ENCODE assay signal across 2 cellular contexts in the genomic region with DNA sequence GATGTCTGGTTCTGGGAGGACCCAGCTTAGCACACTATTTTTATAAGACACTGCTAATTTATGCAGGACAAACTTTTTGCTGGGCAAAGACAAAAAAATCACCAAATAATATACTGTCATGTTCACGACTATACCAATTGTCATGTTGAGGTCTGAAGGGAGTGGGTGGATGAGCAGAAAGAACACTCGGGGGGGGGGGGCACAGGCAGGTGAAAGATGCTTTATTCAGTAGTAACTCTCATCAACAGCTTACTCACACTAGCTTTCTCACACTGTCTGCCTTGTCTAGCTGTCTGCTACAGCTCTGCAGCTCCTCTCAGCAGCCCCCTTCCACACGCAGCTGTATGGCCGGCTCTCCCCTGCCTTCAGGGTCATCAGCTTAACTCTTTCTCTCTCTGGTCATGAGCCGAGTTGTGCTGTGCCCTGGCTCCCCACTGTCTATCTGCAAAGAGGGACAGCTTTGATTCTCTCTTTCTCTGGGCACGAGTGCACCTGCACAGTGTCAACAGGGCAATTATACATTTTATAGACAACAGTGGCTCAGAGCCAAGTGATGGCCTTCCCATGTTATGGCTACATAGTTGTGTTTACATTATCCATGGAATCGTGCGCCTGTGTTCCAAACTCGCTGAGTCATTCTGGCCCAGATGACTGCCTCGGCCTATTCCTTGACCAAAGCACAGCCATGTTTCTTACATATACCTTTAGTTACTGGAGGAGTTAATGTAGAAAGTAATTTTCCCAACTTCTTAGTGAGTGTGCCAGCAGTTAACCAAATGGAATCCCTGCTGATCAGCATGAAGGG.
A peak's percentile ranks its signal among the peaks of the same experiment; 100 is the strongest.
TF ChIP-seq lines count a peak whose summit lies in the region.

No MANE protein-coding gene starts in this region.

TF ChIP-seq in HepG2, 621 proteins besides CTCF, POLR2A, EP300 and RAD21 (continues in another document):
- TF ChIP-seq ZBTB37 (CRISPR knock-in tag; IDR thresholded peaks at IDR 0.05) (no peak), FOXA3 (CRISPR knock-in tag; IDR thresholded peaks at IDR 0.05) (peak; percentile 34; the same call in 1 of the 2 replicates), NCOA5 (CRISPR knock-in tag; IDR thresholded peaks at IDR 0.05) (no peak), NR2F6 (IDR thresholded peaks at IDR 0.05) (no peak), NR2F6 (CRISPR knock-in tag; IDR thresholded peaks at IDR 0.05) (0 out of 2 replicates have a peak, but pooled peaks have one; percentile 9), ZNF451 (CRISPR knock-in tag; IDR thresholded peaks at IDR 0.05) (no peak), ZNF225 (CRISPR knock-in tag; IDR thresholded peaks at IDR 0.05) (no peak), SAP130 (CRISPR knock-in tag; IDR thresholded peaks at IDR 0.05; ENCODE audit: low read depth) (peak; percentile 42), MAFF (IDR thresholded peaks at IDR 0.05; ENCODE audit: low read depth, low read length) (peak; percentile 55), ZNF644 (CRISPR knock-in tag; IDR thresholded peaks at IDR 0.05; ENCODE audit: low read depth) (0 out of 2 replicates have a peak, but pooled peaks have one; percentile 58), KLF15 (CRISPR knock-in tag; IDR thresholded peaks at IDR 0.05; ENCODE audit: borderline replicate concordance) (no peak), FOXP1 (IDR thresholded peaks at IDR 0.05) (no peak), FOXP1 (CRISPR knock-in tag; IDR thresholded peaks at IDR 0.05) (0 out of 2 replicates have a peak, but pooled peaks have one; percentile 8), SALL1 (CRISPR knock-in tag; IDR thresholded peaks at IDR 0.05) (peak; percentile 46; the same call in 1 of the 2 replicates), RCOR2 (CRISPR knock-in tag; IDR thresholded peaks at IDR 0.05) (no peak), ZNF564 (CRISPR knock-in tag; IDR thresholded peaks at IDR 0.05) (no peak), CCDC6 (CRISPR knock-in tag; IDR thresholded peaks at IDR 0.05) (no peak), ZFP1 (CRISPR knock-in tag; IDR thresholded peaks at IDR 0.05) (no peak), KDM1A (CRISPR knock-in tag; IDR thresholded peaks at IDR 0.05) (no peak), ZNF354B (CRISPR knock-in tag; IDR thresholded peaks at IDR 0.05) (no peak), MEF2D (CRISPR knock-in tag; IDR thresholded peaks at IDR 0.05) (no peak), SMARCE1 (IDR thresholded peaks at IDR 0.05; ENCODE audit: borderline replicate concordance) (no peak), NFE2 (CRISPR knock-in tag; IDR thresholded peaks at IDR 0.05) (peak; percentile 79), HOXA9 (CRISPR knock-in tag; IDR thresholded peaks at IDR 0.05; ENCODE audit: borderline replicate concordance) (no peak)
- TF ChIP-seq, protein P1, sequence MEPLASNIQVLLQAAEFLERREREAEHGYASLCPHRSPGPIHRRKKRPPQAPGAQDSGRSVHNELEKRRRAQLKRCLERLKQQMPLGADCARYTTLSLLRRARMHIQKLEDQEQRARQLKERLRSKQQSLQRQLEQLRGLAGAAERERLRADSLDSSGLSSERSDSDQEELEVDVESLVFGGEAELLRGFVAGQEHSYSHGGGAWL (CRISPR knock-in tag; IDR thresholded peaks at IDR 0.05): no peak
- TF ChIP-seq, protein P2, sequence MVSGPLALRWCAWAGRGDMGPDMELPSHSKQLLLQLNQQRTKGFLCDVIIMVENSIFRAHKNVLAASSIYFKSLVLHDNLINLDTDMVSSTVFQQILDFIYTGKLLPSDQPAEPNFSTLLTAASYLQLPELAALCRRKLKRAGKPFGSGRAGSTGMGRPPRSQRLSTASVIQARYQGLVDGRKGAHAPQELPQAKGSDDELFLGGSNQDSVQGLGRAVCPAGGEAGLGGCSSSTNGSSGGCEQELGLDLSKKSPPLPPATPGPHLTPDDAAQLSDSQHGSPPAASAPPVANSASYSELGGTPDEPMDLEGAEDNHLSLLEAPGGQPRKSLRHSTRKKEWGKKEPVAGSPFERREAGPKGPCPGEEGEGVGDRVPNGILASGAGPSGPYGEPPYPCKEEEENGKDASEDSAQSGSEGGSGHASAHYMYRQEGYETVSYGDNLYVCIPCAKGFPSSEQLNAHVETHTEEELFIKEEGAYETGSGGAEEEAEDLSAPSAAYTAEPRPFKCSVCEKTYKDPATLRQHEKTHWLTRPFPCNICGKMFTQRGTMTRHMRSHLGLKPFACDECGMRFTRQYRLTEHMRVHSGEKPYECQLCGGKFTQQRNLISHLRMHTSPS (CRISPR knock-in tag; IDR thresholded peaks at IDR 0.05; ENCODE audit: low read depth): no peak
- TF ChIP-seq, protein P3, sequence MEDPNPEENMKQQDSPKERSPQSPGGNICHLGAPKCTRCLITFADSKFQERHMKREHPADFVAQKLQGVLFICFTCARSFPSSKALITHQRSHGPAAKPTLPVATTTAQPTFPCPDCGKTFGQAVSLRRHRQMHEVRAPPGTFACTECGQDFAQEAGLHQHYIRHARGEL (CRISPR knock-in tag; IDR thresholded peaks at IDR 0.05): no peak
- TF ChIP-seq, protein P4, sequence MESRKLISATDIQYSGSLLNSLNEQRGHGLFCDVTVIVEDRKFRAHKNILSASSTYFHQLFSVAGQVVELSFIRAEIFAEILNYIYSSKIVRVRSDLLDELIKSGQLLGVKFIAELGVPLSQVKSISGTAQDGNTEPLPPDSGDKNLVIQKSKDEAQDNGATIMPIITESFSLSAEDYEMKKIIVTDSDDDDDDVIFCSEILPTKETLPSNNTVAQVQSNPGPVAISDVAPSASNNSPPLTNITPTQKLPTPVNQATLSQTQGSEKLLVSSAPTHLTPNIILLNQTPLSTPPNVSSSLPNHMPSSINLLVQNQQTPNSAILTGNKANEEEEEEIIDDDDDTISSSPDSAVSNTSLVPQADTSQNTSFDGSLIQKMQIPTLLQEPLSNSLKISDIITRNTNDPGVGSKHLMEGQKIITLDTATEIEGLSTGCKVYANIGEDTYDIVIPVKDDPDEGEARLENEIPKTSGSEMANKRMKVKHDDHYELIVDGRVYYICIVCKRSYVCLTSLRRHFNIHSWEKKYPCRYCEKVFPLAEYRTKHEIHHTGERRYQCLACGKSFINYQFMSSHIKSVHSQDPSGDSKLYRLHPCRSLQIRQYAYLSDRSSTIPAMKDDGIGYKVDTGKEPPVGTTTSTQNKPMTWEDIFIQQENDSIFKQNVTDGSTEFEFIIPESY (CRISPR knock-in tag; IDR thresholded peaks at IDR 0.05): no peak
- TF ChIP-seq, protein P5, sequence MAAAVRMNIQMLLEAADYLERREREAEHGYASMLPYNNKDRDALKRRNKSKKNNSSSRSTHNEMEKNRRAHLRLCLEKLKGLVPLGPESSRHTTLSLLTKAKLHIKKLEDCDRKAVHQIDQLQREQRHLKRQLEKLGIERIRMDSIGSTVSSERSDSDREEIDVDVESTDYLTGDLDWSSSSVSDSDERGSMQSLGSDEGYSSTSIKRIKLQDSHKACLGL (CRISPR knock-in tag; IDR thresholded peaks at IDR 0.05): no peak

TF ChIP-seq in WTC11, 78 proteins besides CTCF, POLR2A, EP300 and RAD21 (continued from another document):
- TF ChIP-seq, protein P6, sequence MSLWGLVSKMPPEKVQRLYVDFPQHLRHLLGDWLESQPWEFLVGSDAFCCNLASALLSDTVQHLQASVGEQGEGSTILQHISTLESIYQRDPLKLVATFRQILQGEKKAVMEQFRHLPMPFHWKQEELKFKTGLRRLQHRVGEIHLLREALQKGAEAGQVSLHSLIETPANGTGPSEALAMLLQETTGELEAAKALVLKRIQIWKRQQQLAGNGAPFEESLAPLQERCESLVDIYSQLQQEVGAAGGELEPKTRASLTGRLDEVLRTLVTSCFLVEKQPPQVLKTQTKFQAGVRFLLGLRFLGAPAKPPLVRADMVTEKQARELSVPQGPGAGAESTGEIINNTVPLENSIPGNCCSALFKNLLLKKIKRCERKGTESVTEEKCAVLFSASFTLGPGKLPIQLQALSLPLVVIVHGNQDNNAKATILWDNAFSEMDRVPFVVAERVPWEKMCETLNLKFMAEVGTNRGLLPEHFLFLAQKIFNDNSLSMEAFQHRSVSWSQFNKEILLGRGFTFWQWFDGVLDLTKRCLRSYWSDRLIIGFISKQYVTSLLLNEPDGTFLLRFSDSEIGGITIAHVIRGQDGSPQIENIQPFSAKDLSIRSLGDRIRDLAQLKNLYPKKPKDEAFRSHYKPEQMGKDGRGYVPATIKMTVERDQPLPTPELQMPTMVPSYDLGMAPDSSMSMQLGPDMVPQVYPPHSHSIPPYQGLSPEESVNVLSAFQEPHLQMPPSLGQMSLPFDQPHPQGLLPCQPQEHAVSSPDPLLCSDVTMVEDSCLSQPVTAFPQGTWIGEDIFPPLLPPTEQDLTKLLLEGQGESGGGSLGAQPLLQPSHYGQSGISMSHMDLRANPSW (CRISPR knock-in tag; conservative IDR thresholded peaks at IDR 0.05; ENCODE audit: low read depth): no peak
- TF ChIP-seq PRRX2 (CRISPR knock-in tag; IDR thresholded peaks at IDR 0.05): no peak
- no peak for TF ChIP-seq HMGA2 (CRISPR knock-in tag; IDR thresholded peaks at IDR 0.05)
- no peak for TF ChIP-seq ELF4 (CRISPR knock-in tag; IDR thresholded peaks at IDR 0.05; ENCODE audit: low read depth)
- no peak for TF ChIP-seq ZNF671 (CRISPR knock-in tag; IDR thresholded peaks at IDR 0.05)
